23 cellular contexts compared by ENCODE assay signal in the genomic region with DNA sequence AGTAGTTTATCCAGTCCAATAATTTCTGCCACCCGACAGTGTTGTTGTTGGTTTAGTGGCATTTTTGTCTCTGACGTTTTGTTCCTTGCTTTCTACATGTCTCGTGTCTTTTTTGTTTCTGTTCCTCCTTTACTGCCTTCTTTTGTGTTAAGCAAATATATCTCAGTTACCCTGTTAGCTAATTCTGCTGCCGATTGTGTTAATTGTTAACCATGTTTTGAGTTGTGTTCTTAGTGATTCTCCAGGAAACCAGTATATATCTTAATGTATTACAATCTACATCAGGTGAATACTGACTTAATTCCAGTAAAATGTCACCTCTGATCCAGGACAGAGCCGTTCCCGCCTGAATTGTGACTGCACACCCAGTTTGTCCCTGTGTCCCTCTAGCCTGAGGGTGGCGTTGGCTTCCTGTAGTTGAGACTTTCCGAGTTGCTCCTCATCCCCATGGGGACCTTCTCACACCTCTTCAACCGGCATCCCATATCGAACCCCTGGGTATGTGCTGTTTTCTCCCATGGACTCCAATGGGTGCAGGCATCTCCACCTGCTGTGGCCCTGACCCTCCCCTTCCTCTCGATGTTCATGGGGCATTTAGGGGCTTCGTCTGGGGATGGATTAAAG. TPM values are rescaled to one million over a fixed set of nuclear protein-coding genes. Genes with fewer than 3 reads are reported as not detected.
DNase-seq lines count a peak whose midpoint lies in the region; ATAC-seq and TF ChIP-seq lines count a peak whose summit lies in the region.
"Had no signal": no experiment of that assay in that cellular context is flagged by ENCODE, and none has a peak within 500 bp of the region (broad histone marks: within the 10 kb centered on the region; RNA-seq: fewer than 3 reads in every experiment).

No MANE protein-coding gene starts in this region.

- TF ChIP-seq POLR2A in heart left ventricle (IDR thresholded peaks at IDR 0.05), result no peak

- TF ChIP-seq CTCF in heart left ventricle (IDR thresholded peaks at IDR 0.05), result no peak

- no peaks in the 10 kb centered on the region for H3K4me1 Mint-ChIP-seq in memory B cell
- H3K4me1 Mint-ChIP-seq: nephron; stimulated activated naive CD8-positive, alpha-beta T cell treated with anti-CD3 and anti-CD28 coated beads, Interleukin-15, amount 100 ng/mL, for 72 hours had no signal

- H3K9me3 ChIP-seq in heart left ventricle, result no peaks in the 10 kb centered on the region
- H3K9me3 ChIP-seq: A549, Peyer's patch, upper lobe of right lung had no signal

- H3K9me3 Mint-ChIP-seq in memory B cell, result no peaks in the 10 kb centered on the region
- H3K9me3 Mint-ChIP-seq: nephron; stimulated activated naive CD8-positive, alpha-beta T cell treated with anti-CD3 and anti-CD28 coated beads, Interleukin-15, amount 100 ng/mL, for 72 hours had no signal

- no peak overlapping the region for H3K27ac ChIP-seq in heart left ventricle
- H3K27ac ChIP-seq: A549, Peyer's patch, upper lobe of right lung, VCaP had no signal

- intact Hi-C loops in heart left ventricle (cut with DNase I), result no loop called here
- intact Hi-C loops in left cardiac atrium (cut with DNase I), result no loop called here

- no peak overlapping the region for H3K4me3 ChIP-seq in heart left ventricle
- H3K4me3 ChIP-seq: A549, lung, Peyer's patch, upper lobe of right lung had no signal

- H3K27me3 Mint-ChIP-seq in memory B cell, result peaks cover 18% of the 10 kb centered on the region

- DNase-seq in heart left ventricle (peak in 3 of 5 donors; percentile 1 to 9 (median 2)), left cardiac atrium (no peak), MV-4-11 (lab: John Stamatoyannopoulos, UW) (peak; percentile 68), memory B cell (ENCODE audit: low spot score in 2 of 2) (no peak), NCI-H1436 (lab: John Stamatoyannopoulos, UW) (no peak), DMS53 treated with DMSO at 0.1 percent for 48 hours (lab: John Stamatoyannopoulos, UW; ENCODE audit: unreplicated experiment) (no peak)
- DNase-seq in activated CD4-positive, alpha-beta T cell treated with anti-CD3 and anti-CD28 coated beads, Interleukin-2, amount 50 U/mL, for 4 hours, result no peak
- DNase-seq: activated effector memory CD4-positive, alpha-beta T cell treated with Interleukin-2 at 50 U/mL for 16 hours; NCI-H1694; NCI-H446 treated with DMSO at 0.1 percent for 48 hours; Peyer's patch; stimulated activated CD4-positive, alpha-beta T cell treated with anti-CD3 and anti-CD28 coated beads, Interleukin-15, amount 100 ng/mL, for 24 hours; stimulated activated naive CD8-positive, alpha-beta T cell treated with anti-CD3 and anti-CD28 coated beads, Interleukin-15, amount 100 ng/mL, for 72 hours; upper lobe of right lung had no signal

- no peak overlapping the region for H3K27ac Mint-ChIP-seq in memory B cell
- H3K27ac Mint-ChIP-seq: CD4-positive, CD25-positive, alpha-beta regulatory T cell; nephron had no signal

- H3K36me3 ChIP-seq in heart left ventricle, result no peaks in the 10 kb centered on the region
- H3K36me3 ChIP-seq: Peyer's patch, upper lobe of right lung had no signal

- H3K27me3 ChIP-seq in heart left ventricle, result peaks cover 0 to 74% (median 21%) of the 10 kb centered on the region in 9 donors
- H3K27me3 ChIP-seq: Peyer's patch had no signal

- 63 to 68% (median 67%) methylated on average over 12 of the region's 12 CpGs for WGBS in heart left ventricle, 4 donors

- H3K4me1 ChIP-seq in heart left ventricle, result no peaks in the 10 kb centered on the region
- H3K4me1 ChIP-seq: A549, Peyer's patch, upper lobe of right lung had no signal

- ATAC-seq in heart left ventricle, result no peak
- no peak for ATAC-seq in left cardiac atrium
- ATAC-seq in GM21737 (IDR thresholded peaks at IDR 0.05; ENCODE audit: unreplicated experiment), result peak; percentile 46
- peak; percentile 31 for ATAC-seq in memory B cell (ENCODE audit: low read depth)
- ATAC-seq: A549, upper lobe of right lung had no signal

- no peaks in the 10 kb centered on the region for H3K36me3 Mint-ChIP-seq in memory B cell
- H3K36me3 Mint-ChIP-seq: CD4-positive, CD25-positive, alpha-beta regulatory T cell had no signal

- H3K4me3 Mint-ChIP-seq in memory B cell, result no peak overlapping the region
- H3K4me3 Mint-ChIP-seq: CD4-positive, CD25-positive, alpha-beta regulatory T cell; nephron; stimulated activated naive CD8-positive, alpha-beta T cell treated with anti-CD3 and anti-CD28 coated beads, Interleukin-15, amount 100 ng/mL, for 72 hours had no signal

RNA-seq across cellular contexts. Expression of a gene that starts 35.8 kb away (rescaled TPM):
- total RNA-seq in heart left ventricle (not detected), left cardiac atrium (not detected)
- polyA plus RNA-seq in heart left ventricle, result not detected
- total RNA-seq: CD4-positive, CD25-positive, alpha-beta regulatory T cell; cerebellum; fibroblast of villous mesenchyme; lung; Peyer's patch; pulmonary artery endothelial cell; upper lobe of right lung had no signal
- polyA plus RNA-seq: A549; CD4-positive, CD25-positive, alpha-beta regulatory T cell; lung had no signal

Comparison
In these comparisons a context has a peak if more than half of its experiments do, and no peak if none do; other contexts are left out.
1. DNase-seq: peak in heart left ventricle (3 of 5) and MV-4-11 (single experiment); none in left cardiac atrium (single experiment), memory B cell (0 of 2), NCI-H1436 (single experiment), DMS53 treated with DMSO at 0.1 percent for 48 hours (single experiment) and activated CD4-positive, alpha-beta T cell treated with anti-CD3 and anti-CD28 coated beads, Interleukin-2, amount 50 U/mL, for 4 hours (0 of 2).
2. ATAC-seq: peak in GM21737 (single experiment) and memory B cell (single experiment); none in heart left ventricle (0 of 4) and left cardiac atrium (0 of 2).